Comparison of ENCODE assay signal across 1 cellular context in the genomic region with DNA sequence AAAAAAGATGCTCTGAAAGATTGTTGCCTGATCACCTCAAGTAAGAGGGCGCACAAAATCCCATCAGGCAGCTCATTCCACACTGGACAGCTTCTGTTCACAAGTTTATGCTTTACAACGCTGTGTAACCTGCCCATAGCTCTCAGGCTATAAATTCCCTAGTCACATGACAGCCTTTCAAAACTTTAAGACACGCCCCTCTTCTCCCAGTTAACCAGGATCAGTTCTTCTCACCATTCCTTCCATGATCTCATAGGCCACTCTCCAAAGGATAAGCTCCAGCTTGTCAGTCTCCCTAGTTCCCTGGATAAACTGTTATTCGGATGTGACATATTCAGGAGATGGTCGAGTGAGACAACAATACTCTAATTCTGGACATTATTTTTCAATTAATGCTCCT.
TF ChIP-seq lines count a peak whose summit lies in the region.

No MANE protein-coding gene starts in this region.

TF ChIP-seq in K562, 482 proteins besides CTCF, POLR2A, EP300 and RAD21 (continued from another document):
- TF ChIP-seq, protein P1, sequence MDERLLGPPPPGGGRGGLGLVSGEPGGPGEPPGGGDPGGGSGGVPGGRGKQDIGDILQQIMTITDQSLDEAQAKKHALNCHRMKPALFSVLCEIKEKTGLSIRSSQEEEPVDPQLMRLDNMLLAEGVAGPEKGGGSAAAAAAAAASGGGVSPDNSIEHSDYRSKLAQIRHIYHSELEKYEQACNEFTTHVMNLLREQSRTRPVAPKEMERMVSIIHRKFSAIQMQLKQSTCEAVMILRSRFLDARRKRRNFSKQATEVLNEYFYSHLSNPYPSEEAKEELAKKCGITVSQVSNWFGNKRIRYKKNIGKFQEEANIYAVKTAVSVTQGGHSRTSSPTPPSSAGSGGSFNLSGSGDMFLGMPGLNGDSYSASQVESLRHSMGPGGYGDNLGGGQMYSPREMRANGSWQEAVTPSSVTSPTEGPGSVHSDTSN (CRISPR knock-in tag; IDR thresholded peaks at IDR 0.05; ENCODE audit: low read depth): no peak
- TF ChIP-seq, protein P1 (tag; conservative IDR thresholded peaks at IDR 0.05; ENCODE audit: low read depth): peak; percentile 87
- TF ChIP-seq, protein P2, sequence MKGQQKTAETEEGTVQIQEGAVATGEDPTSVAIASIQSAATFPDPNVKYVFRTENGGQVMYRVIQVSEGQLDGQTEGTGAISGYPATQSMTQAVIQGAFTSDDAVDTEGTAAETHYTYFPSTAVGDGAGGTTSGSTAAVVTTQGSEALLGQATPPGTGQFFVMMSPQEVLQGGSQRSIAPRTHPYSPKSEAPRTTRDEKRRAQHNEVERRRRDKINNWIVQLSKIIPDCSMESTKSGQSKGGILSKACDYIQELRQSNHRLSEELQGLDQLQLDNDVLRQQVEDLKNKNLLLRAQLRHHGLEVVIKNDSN (CRISPR knock-in tag; IDR thresholded peaks at IDR 0.05): peak; percentile 67
- TF ChIP-seq, protein P3, sequence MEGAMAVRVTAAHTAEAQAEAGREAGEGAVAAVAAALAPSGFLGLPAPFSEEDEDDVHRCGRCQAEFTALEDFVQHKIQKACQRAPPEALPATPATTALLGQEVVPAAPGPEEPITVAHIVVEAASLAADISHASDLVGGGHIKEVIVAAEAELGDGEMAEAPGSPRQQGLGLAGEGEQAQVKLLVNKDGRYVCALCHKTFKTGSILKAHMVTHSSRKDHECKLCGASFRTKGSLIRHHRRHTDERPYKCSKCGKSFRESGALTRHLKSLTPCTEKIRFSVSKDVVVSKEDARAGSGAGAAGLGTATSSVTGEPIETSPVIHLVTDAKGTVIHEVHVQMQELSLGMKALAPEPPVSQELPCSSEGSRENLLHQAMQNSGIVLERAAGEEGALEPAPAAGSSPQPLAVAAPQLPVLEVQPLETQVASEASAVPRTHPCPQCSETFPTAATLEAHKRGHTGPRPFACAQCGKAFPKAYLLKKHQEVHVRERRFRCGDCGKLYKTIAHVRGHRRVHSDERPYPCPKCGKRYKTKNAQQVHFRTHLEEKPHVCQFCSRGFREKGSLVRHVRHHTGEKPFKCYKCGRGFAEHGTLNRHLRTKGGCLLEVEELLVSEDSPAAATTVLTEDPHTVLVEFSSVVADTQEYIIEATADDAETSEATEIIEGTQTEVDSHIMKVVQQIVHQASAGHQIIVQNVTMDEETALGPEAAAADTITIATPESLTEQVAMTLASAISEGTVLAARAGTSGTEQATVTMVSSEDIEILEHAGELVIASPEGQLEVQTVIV (CRISPR knock-in tag; IDR thresholded peaks at IDR 0.05; ENCODE audit: borderline replicate concordance): no peak
- TF ChIP-seq RAD51 (IDR thresholded peaks at IDR 0.05; ENCODE audit: borderline replicate concordance, low read depth) (peak; percentile 85), JUND (IDR thresholded peaks at IDR 0.05; ENCODE audit: borderline replicate concordance, low read depth, low read length) (no peak), JUND (tag; IDR thresholded peaks at IDR 0.05; ENCODE audit: borderline replicate concordance, low read depth, low read length) (0 out of 3 replicates have a peak, but pooled peaks have one; percentile 26), TOE1 (IDR thresholded peaks at IDR 0.05; ENCODE audit: borderline replicate concordance) (peak; percentile 89), TOE1 (CRISPR knock-in tag; IDR thresholded peaks at IDR 0.05; ENCODE audit: borderline replicate concordance, low read depth) (no peak), CBFA2T2 (conservative IDR thresholded peaks at IDR 0.05) (peak; percentile 44), ZFP36 (IDR thresholded peaks at IDR 0.05; ENCODE audit: low read depth, low read length, partially characterized antibody) (no peak), CBFB (CRISPR knock-in tag; IDR thresholded peaks at IDR 0.05) (no peak), BHLHE40 (IDR thresholded peaks at IDR 0.05; ENCODE audit: low read length) (peak; percentile 47; the same call in 1 of the 2 replicates)
- TF ChIP-seq, protein P4, sequence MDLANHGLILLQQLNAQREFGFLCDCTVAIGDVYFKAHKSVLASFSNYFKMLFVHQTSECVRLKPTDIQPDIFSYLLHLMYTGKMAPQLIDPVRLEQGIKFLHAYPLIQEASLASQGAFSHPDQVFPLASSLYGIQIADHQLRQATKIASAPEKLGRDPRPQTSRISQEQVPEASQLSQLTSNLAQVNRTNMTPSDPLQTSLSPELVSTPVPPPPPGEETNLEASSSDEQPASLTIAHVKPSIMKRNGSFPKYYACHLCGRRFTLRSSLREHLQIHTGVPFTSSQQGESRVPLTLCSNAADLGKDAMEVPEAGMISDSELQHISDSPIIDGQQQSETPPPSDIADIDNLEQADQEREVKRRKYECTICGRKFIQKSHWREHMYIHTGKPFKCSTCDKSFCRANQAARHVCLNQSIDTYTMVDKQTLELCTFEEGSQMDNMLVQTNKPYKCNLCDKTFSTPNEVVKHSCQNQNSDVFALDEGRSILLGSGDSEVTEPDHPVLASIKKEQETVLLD (IDR thresholded peaks at IDR 0.05): no peak
- TF ChIP-seq, protein P5, sequence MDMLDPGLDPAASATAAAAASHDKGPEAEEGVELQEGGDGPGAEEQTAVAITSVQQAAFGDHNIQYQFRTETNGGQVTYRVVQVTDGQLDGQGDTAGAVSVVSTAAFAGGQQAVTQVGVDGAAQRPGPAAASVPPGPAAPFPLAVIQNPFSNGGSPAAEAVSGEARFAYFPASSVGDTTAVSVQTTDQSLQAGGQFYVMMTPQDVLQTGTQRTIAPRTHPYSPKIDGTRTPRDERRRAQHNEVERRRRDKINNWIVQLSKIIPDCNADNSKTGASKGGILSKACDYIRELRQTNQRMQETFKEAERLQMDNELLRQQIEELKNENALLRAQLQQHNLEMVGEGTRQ (CRISPR knock-in tag; IDR thresholded peaks at IDR 0.05): peak; percentile 80
- TF ChIP-seq, protein P6, sequence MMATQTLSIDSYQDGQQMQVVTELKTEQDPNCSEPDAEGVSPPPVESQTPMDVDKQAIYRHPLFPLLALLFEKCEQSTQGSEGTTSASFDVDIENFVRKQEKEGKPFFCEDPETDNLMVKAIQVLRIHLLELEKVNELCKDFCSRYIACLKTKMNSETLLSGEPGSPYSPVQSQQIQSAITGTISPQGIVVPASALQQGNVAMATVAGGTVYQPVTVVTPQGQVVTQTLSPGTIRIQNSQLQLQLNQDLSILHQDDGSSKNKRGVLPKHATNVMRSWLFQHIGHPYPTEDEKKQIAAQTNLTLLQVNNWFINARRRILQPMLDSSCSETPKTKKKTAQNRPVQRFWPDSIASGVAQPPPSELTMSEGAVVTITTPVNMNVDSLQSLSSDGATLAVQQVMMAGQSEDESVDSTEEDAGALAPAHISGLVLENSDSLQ (IDR thresholded peaks at IDR 0.05): peak; percentile 92
- TF ChIP-seq, protein P7, sequence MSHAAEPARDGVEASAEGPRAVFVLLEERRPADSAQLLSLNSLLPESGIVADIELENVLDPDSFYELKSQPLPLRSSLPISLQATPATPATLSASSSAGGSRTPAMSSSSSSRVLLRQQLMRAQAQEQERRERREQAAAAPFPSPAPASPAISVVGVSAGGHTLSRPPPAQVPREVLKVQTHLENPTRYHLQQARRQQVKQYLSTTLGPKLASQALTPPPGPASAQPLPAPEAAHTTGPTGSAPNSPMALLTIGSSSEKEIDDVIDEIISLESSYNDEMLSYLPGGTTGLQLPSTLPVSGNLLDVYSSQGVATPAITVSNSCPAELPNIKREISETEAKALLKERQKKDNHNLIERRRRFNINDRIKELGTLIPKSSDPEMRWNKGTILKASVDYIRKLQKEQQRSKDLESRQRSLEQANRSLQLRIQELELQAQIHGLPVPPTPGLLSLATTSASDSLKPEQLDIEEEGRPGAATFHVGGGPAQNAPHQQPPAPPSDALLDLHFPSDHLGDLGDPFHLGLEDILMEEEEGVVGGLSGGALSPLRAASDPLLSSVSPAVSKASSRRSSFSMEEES (CRISPR knock-in tag; IDR thresholded peaks at IDR 0.05): peak; percentile 93
TF ChIP-seq in K562: peak in this region for 11.
